In genomic region chr20:53873249-53873642, GRCh38 we compare ENCODE assay signal across 13 cellular contexts.
A peak's percentile ranks its signal among the peaks of the same experiment; 100 is the strongest.
DNase-seq lines count a peak whose midpoint lies in the region; ATAC-seq, FAIRE-seq and TF ChIP-seq lines count a peak whose summit lies in the region.
"Had no signal": no experiment of that assay in that cellular context is flagged by ENCODE, and none has a peak within 500 bp of the region (broad histone marks: within the 10 kb centered on the region; RNA-seq: fewer than 3 reads in every experiment).

No MANE protein-coding gene starts in this region.

- H3K9me3 ChIP-seq in KOPT-K1 (ENCODE audit: insufficient read depth, low read length, poor library complexity, severe bottlenecking) (no peaks in the 10 kb centered on the region), parathyroid adenoma (ENCODE audit: control insufficient read depth, low read length) (no peaks in the 10 kb centered on the region), HepG2 (ENCODE audit: low read length) (no peaks in the 10 kb centered on the region)
- H3K9me3 ChIP-seq: esophagus squamous epithelium, vagina had no signal

- H3K4me2 ChIP-seq in parathyroid adenoma (ENCODE audit: low read length) (no peak overlapping the region), HepG2 (ENCODE audit: low read depth, low read length) (no peak overlapping the region)
- H3K4me2 ChIP-seq: PC-9 had no signal

- no peaks in the 10 kb centered on the region for H4K20me1 ChIP-seq in HepG2 (ENCODE audit: insufficient read depth, low read length)

- intact Hi-C loops in HepG2 (cut with micrococcal nuclease; ENCODE audit: unreplicated experiment): no loop called here

- no peak for ATAC-seq in central memory CD8-positive, alpha-beta T cell (replicated peaks; ENCODE audit: extremely low read depth, poor library complexity, severe bottlenecking)
- ATAC-seq in HepG2: no peak

- peaks cover 18% of the 10 kb centered on the region for H3K36me3 Mint-ChIP-seq in central memory CD8-positive, alpha-beta T cell (ENCODE audit: insufficient read depth)

- H3K4me3 ChIP-seq in GM12864 (ENCODE audit: low read depth, low read length) (peak overlapping the region; percentile 28; the same call in 1 of the 2 replicates), parathyroid adenoma (ENCODE audit: low read depth, low read length) (no peak overlapping the region), HepG2 (replicated peaks in 1 of 3; ENCODE audit: insufficient read depth in 1 of 3, low read depth in 2 of 3, low read length in 3 of 3) (no peak overlapping the region)
- H3K4me3 ChIP-seq: PC-9, vagina had no signal

- no peak for DNase-seq in GM12864 (ENCODE audit: low read depth)
- no peak for DNase-seq in central memory CD8-positive, alpha-beta T cell (ENCODE audit: low spot score in 2 of 2)
- no peak for DNase-seq in frontal cortex (ENCODE audit: low spot score in 2 of 2)
- DNase-seq in GF-D8 (lab: John Stamatoyannopoulos, UW): no peak
- DNase-seq in HepG2 (ENCODE audit: low spot score): no peak
- DNase-seq: esophagus squamous epithelium, HCEC 1CT, left cardiac atrium, NCI-H146, PC-9 had no signal

- TF ChIP-seq RAD21 in HepG2 (CRISPR knock-in tag; IDR thresholded peaks at IDR 0.05): no peak

- H3K4me1 Mint-ChIP-seq in central memory CD8-positive, alpha-beta T cell: peaks cover 48% of the 10 kb centered on the region

- 83% methylated on average over 2 of the region's 2 CpGs for WGBS in HepG2 (ENCODE audit: low lambda C conversion rate)

- H3K27me3 Mint-ChIP-seq in central memory CD8-positive, alpha-beta T cell: no peaks in the 10 kb centered on the region

- H3K36me3 ChIP-seq in KOPT-K1 (ENCODE audit: insufficient read depth, low read length) (no peaks in the 10 kb centered on the region), parathyroid adenoma (ENCODE audit: control insufficient read depth, insufficient read depth, low read length) (no peaks in the 10 kb centered on the region), HepG2 (replicated peaks in 1 of 2; ENCODE audit: control insufficient read depth in 1 of 2, insufficient read depth in 2 of 2, low read length in 2 of 2) (no peaks in the 10 kb centered on the region)
- H3K36me3 ChIP-seq: esophagus squamous epithelium, vagina had no signal

- H3K27me3 ChIP-seq in parathyroid adenoma (ENCODE audit: control insufficient read depth, insufficient read depth, low read length): no peaks in the 10 kb centered on the region
- H3K27me3 ChIP-seq in HepG2 (ENCODE audit: control insufficient read depth in 1 of 2, insufficient read depth in 2 of 2, low read length in 2 of 2): no peaks in the 10 kb centered on the region
- H3K27me3 ChIP-seq: esophagus squamous epithelium, vagina had no signal

- H3K79me2 ChIP-seq in parathyroid adenoma (no peaks in the 10 kb centered on the region), HepG2 (ENCODE audit: insufficient read depth, low read length) (no peaks in the 10 kb centered on the region)

- in situ Hi-C loops in HepG2 (cut with HindIII; ENCODE audit: extremely low pct_ligation_motif_present, low pct_unique_long_range_greater_than_20kb): loop anchor here (5.0 kb wide), 1 partner anchor 296 kb away; no protein-coding TSS in a partner anchor

- H3K27ac Mint-ChIP-seq in central memory CD8-positive, alpha-beta T cell (ENCODE audit: low read depth): peak overlapping the region; percentile 95

- no TSS peak for BruUV-seq in HepG2 (replicated peaks; lab: Mats Ljungman, UMichigan)

- FAIRE-seq in frontal cortex (lab: Jason Lieb, UNC) (no peak), HepG2 (lab: Jason Lieb, UNC) (no peak)

- TF ChIP-seq POLR2A in HepG2 (IDR thresholded peaks at IDR 0.05; ENCODE audit: insufficient read depth in 1 of 2, low read depth in 2 of 2, low read length in 2 of 2): no peak

- peaks cover 15% of the 10 kb centered on the region for H3K4me1 ChIP-seq in parathyroid adenoma
- H3K4me1 ChIP-seq in HepG2 (ENCODE audit: insufficient read depth, low read length): peaks cover 58% of the 10 kb centered on the region

- H3K9ac ChIP-seq in parathyroid adenoma (no peak overlapping the region), HepG2 (ENCODE audit: insufficient read depth, low read depth, low read length) (no peak overlapping the region)

- TF ChIP-seq EP300 in HepG2 (IDR thresholded peaks at IDR 0.05; ENCODE audit: low read depth in 2 of 2, low read length in 2 of 2): no peak
- no peak for TF ChIP-seq EP300 in HepG2 (CRISPR knock-in tag; IDR thresholded peaks at IDR 0.05; ENCODE audit: borderline replicate concordance)

- no peaks in the 10 kb centered on the region for H3K9me3 Mint-ChIP-seq in central memory CD8-positive, alpha-beta T cell

- TF ChIP-seq CTCF in GM12864 (IDR thresholded peaks at IDR 0.05; ENCODE audit: low read depth, low read length, missing control alignments) (no peak), parathyroid adenoma (IDR thresholded peaks at IDR 0.05) (no peak), HepG2 (CRISPR knock-in tag; IDR thresholded peaks at IDR 0.05) (no peak)

- POLR2A ChIA-PET in HepG2 (lab: Yijun Ruan, JAX): no interaction called here

- peak overlapping the region; percentile 78 for H3K4me3 Mint-ChIP-seq in central memory CD8-positive, alpha-beta T cell

- CTCF ChIA-PET in HepG2 (lab: Yijun Ruan, JAX; ENCODE audit: low intra/inter-chr PET ratio, low total read pairs): no interaction called here

- H3K27ac ChIP-seq in KOPT-K1 (ENCODE audit: low read depth, low read length, poor library complexity, severe bottlenecking) (peak overlapping the region; percentile 82), parathyroid adenoma (no peak overlapping the region), HepG2 (ENCODE audit: extremely low read length, insufficient read depth, low read length) (no peak overlapping the region)
- H3K27ac ChIP-seq: PC-9, vagina had no signal

- H2AFZ ChIP-seq in parathyroid adenoma: peak overlapping the region; percentile 63
- no peak overlapping the region for H2AFZ ChIP-seq in HepG2 (ENCODE audit: low read length)
- H2AFZ ChIP-seq: PC-9 had no signal

TF ChIP-seq in HepG2, 621 proteins besides CTCF, POLR2A, EP300 and RAD21:
- TF ChIP-seq KDM5A (IDR thresholded peaks at IDR 0.05; ENCODE audit: borderline replicate concordance, low read length) (no peak), RAD51 (IDR thresholded peaks at IDR 0.05; ENCODE audit: borderline replicate concordance) (no peak), ZNF275 (CRISPR knock-in tag; IDR thresholded peaks at IDR 0.05; ENCODE audit: borderline replicate concordance) (no peak), PATZ1 (CRISPR knock-in tag; IDR thresholded peaks at IDR 0.05) (no peak), ZNF431 (CRISPR knock-in tag; IDR thresholded peaks at IDR 0.05; ENCODE audit: borderline replicate concordance, low read depth) (no peak), GATAD1 (CRISPR knock-in tag; IDR thresholded peaks at IDR 0.05) (no peak), ZNF547 (CRISPR knock-in tag; IDR thresholded peaks at IDR 0.05) (no peak), GATA4 (IDR thresholded peaks at IDR 0.05; ENCODE audit: borderline replicate concordance, low read depth) (no peak), MTA3 (CRISPR knock-in tag; IDR thresholded peaks at IDR 0.05) (no peak), ZNF776 (CRISPR knock-in tag; IDR thresholded peaks at IDR 0.05) (no peak)
TF ChIP-seq in HepG2: peak in this region for 0.
